Comparison of ENCODE assay signal across 9 cellular contexts in genomic region chr2:27069961-27070618, GRCh38. TPM values are rescaled to one million over a fixed set of nuclear protein-coding genes. Genes with fewer than 3 reads are reported as not detected.
DNase-seq lines count a peak whose midpoint lies in the region; ATAC-seq and TF ChIP-seq lines count a peak whose summit lies in the region.
"Had no signal": no experiment of that assay in that cellular context is flagged by ENCODE, and none has a peak within 500 bp of the region (broad histone marks: within the 10 kb centered on the region; RNA-seq: fewer than 3 reads in every experiment).

No MANE protein-coding gene starts in this region.

- H3K4me3 ChIP-seq in brain microvascular endothelial cell (ENCODE audit: low read depth, low read length) (peak overlapping the region; percentile 99), mesodermal cell (ENCODE audit: extremely low read depth, insufficient read depth, low read length, poor library complexity, severe bottlenecking) (peak overlapping the region; percentile 98), vagina (peak overlapping the region; percentile 89 to 97)

- peaks cover 49% of the 10 kb centered on the region for H3K36me3 Mint-ChIP-seq in stimulated activated naive CD8-positive, alpha-beta T cell treated with anti-CD3 and anti-CD28 coated beads, Interleukin-15, Interleukin-2, amounts not matched to agents 100 ng/mL and 50 ng/mL, for 24 hours (ENCODE audit: low read depth)

- H3K36me3 ChIP-seq in brain microvascular endothelial cell (replicated peaks): peaks cover 40% of the 10 kb centered on the region
- peaks cover 56% of the 10 kb centered on the region for H3K36me3 ChIP-seq in mesodermal cell (ENCODE audit: control insufficient read depth, insufficient read depth, low read length)
- H3K36me3 ChIP-seq in vagina: peaks cover 0 to 17% of the 10 kb centered on the region in 2 donors

- peak overlapping the region; percentile 89 for H3K27ac Mint-ChIP-seq in stimulated activated naive CD8-positive, alpha-beta T cell treated with anti-CD3 and anti-CD28 coated beads, Interleukin-15, Interleukin-2, amounts not matched to agents 100 ng/mL and 50 ng/mL, for 24 hours

- H3K4me1 Mint-ChIP-seq in stimulated activated naive CD8-positive, alpha-beta T cell treated with anti-CD3 and anti-CD28 coated beads, Interleukin-15, Interleukin-2, amounts not matched to agents 100 ng/mL and 50 ng/mL, for 24 hours (ENCODE audit: low read depth): peaks cover 67% of the 10 kb centered on the region

- no peaks in the 10 kb centered on the region for H3K27me3 Mint-ChIP-seq in stimulated activated naive CD8-positive, alpha-beta T cell treated with anti-CD3 and anti-CD28 coated beads, Interleukin-15, Interleukin-2, amounts not matched to agents 100 ng/mL and 50 ng/mL, for 24 hours

- H3K9me3 ChIP-seq in mesodermal cell (ENCODE audit: control insufficient read depth, low read length) (no peaks in the 10 kb centered on the region), vagina (no peaks in the 10 kb centered on the region)

- no peak for TF ChIP-seq POLR2A in vagina (IDR thresholded peaks at IDR 0.05)

- in situ Hi-C loops in brain microvascular endothelial cell (cut with HindIII; ENCODE audit: low pct_ligation_motif_present, low sequenced_read_pairs): no loop called here

- H3K27me3 ChIP-seq in brain microvascular endothelial cell (replicated peaks): no peaks in the 10 kb centered on the region
- no peaks in the 10 kb centered on the region for H3K27me3 ChIP-seq in vagina

- H3K9me3 Mint-ChIP-seq in stimulated activated naive CD8-positive, alpha-beta T cell treated with anti-CD3 and anti-CD28 coated beads, Interleukin-15, Interleukin-2, amounts not matched to agents 100 ng/mL and 50 ng/mL, for 24 hours: no peaks in the 10 kb centered on the region

- H3K4me1 ChIP-seq in mesodermal cell (ENCODE audit: control insufficient read depth, insufficient read depth, low read length, poor library complexity, severe bottlenecking) (peaks cover 16% of the 10 kb centered on the region), vagina (peaks cover 57% of the 10 kb centered on the region)

- intact Hi-C loops in vagina (cut with DNase I): no loop called here

- no peak for DNase-seq in stimulated activated naive CD8-positive, alpha-beta T cell treated with anti-CD3 and anti-CD28 coated beads, Interleukin-15, Interleukin-2, amounts not matched to agents 100 U/mL and 50 U/mL, for 24 hours
- DNase-seq in brain microvascular endothelial cell (no peak), vagina (ENCODE audit: extremely low spot score in 2 of 2) (no peak), AML-193 (lab: John Stamatoyannopoulos, UW) (no peak)
- DNase-seq: DMS79 had no signal

- WGBS in mesodermal cell (ENCODE audit: insufficient coverage in 2 of 2), 2 experiments: 94% methylated on average over 3 to 7 of the region's 8 CpGs

- H3K27ac ChIP-seq in brain microvascular endothelial cell (no peak overlapping the region), mesodermal cell (ENCODE audit: low read depth, low read length, severe bottlenecking) (no peak overlapping the region), vagina (peak overlapping the region; percentile 94)

- no peak for ATAC-seq in stimulated activated naive CD8-positive, alpha-beta T cell treated with anti-CD3 and anti-CD28 coated beads, Interleukin-15, Interleukin-2, amounts not matched to agents 100 U/mL and 50 U/mL, for 24 hours
- no peak for ATAC-seq in GM21528 (IDR thresholded peaks at IDR 0.05; ENCODE audit: low FRiP score, unreplicated experiment)
- no peak for ATAC-seq in activated CD4-positive, CD25-positive, alpha-beta regulatory T cell treated with anti-CD3 and anti-CD28 coated beads, Interleukin-2, amount 50 U/mL, for 24 hours

- no peak for TF ChIP-seq CTCF in brain microvascular endothelial cell (IDR thresholded peaks at IDR 0.05; ENCODE audit: low read depth, low read length, missing control alignments)
- TF ChIP-seq CTCF in vagina (IDR thresholded peaks at IDR 0.05): no peak

- peak overlapping the region; percentile 98 for H3K4me3 Mint-ChIP-seq in stimulated activated naive CD8-positive, alpha-beta T cell treated with anti-CD3 and anti-CD28 coated beads, Interleukin-15, Interleukin-2, amounts not matched to agents 100 ng/mL and 50 ng/mL, for 24 hours

RNA-seq across cellular contexts. Expression of gene OST4, which starts 1.4 kb away (rescaled TPM):
- polyA plus RNA-seq in mesodermal cell (2013, experiment 1 of 2): 352 TPM
- 309 TPM for polyA plus RNA-seq in mesodermal cell (2013, experiment 2 of 2)
- 269 TPM for total RNA-seq in vagina

RNA-seq across cellular contexts. Expression of gene EMILIN1, which starts 8.3 kb away (rescaled TPM):
- 35.8 TPM for polyA plus RNA-seq in mesodermal cell (2013, experiment 1 of 2)
- 26.7 TPM for polyA plus RNA-seq in mesodermal cell (2013, experiment 2 of 2)
- total RNA-seq in vagina: 100 TPM

RNA-seq across cellular contexts. Expression of gene KHK, which starts 16.5 kb away (rescaled TPM):
- polyA plus RNA-seq in mesodermal cell (2013, experiment 1 of 2): 1.2 TPM
- polyA plus RNA-seq in mesodermal cell (2013, experiment 2 of 2): 1.1 TPM
- 9.3 TPM for total RNA-seq in vagina

RNA-seq across cellular contexts. Expression of gene AGBL5, which starts 18.6 kb away (rescaled TPM):
- polyA plus RNA-seq in mesodermal cell (2013, experiment 1 of 2): 60.1 TPM
- polyA plus RNA-seq in mesodermal cell (2013, experiment 2 of 2): 55.2 TPM
- total RNA-seq in vagina: 8.8 TPM

RNA-seq across cellular contexts. Expression of gene TMEM214, which starts 37.3 kb away (rescaled TPM):
- 83.5 TPM for polyA plus RNA-seq in mesodermal cell (2013, experiment 1 of 2)
- 72.4 TPM for polyA plus RNA-seq in mesodermal cell (2013, experiment 2 of 2)
- 53.3 TPM for total RNA-seq in vagina
